ENCODE assay signal across 15 cellular contexts in genomic region chr2:173667415-173667814, GRCh38.
A peak's percentile ranks its signal among the peaks of the same experiment; 100 is the strongest.
DNase-seq lines count a peak whose midpoint lies in the region; FAIRE-seq and TF ChIP-seq lines count a peak whose summit lies in the region.
"Had no signal": no experiment of that assay in that cellular context is flagged by ENCODE, and none has a peak within 500 bp of the region (broad histone marks: within the 10 kb centered on the region; RNA-seq: fewer than 3 reads in every experiment).

No MANE protein-coding gene starts in this region.

- no peak overlapping the region for H3K4me3 ChIP-seq in epithelial cell of esophagus (ENCODE audit: low read length)
- no peak overlapping the region for H3K4me3 ChIP-seq in retinal pigment epithelial cell (ENCODE audit: low read length)
- no peak overlapping the region for H3K4me3 ChIP-seq in uterus
- H3K4me3 ChIP-seq: skin epidermis, transverse colon had no signal

- H3K27me3 ChIP-seq in uterus: no peaks in the 10 kb centered on the region
- H3K27me3 ChIP-seq: transverse colon had no signal

- intact Hi-C loops in uterus (cut with DNase I; ENCODE audit: low total_unique reads): no loop called here

- no peak for TF ChIP-seq POLR2A in uterus (IDR thresholded peaks at IDR 0.05)

- no peak overlapping the region for H3K27ac ChIP-seq in uterus
- H3K27ac ChIP-seq: transverse colon had no signal

- DNase-seq in NCI-H510A treated with DMSO at 0.1 percent for 48 hours (lab: John Stamatoyannopoulos, UW) (peak; percentile 30), NCI-H510A (lab: John Stamatoyannopoulos, UW) (no peak), NCI-H82 treated with DMSO at 0.1 percent for 48 hours (lab: John Stamatoyannopoulos, UW; ENCODE audit: unreplicated experiment) (peak; percentile 37), epithelial cell of esophagus (ENCODE audit: low read depth) (peak; percentile 67), retinal pigment epithelial cell (ENCODE audit: low read depth) (no peak), HTR-8/SVneo (ENCODE audit: insufficient read length, low spot score) (no peak), uterus (no peak), COLO829 (ENCODE audit: low spot score) (no peak)
- DNase-seq: effector memory CD4-positive, alpha-beta T cell; GF-D8; NCI-H187; OCI-M1; T1000; transverse colon had no signal

- H3K4me1 ChIP-seq in uterus: no peaks in the 10 kb centered on the region

- peak; percentile 26 for TF ChIP-seq CTCF in epithelial cell of esophagus (IDR thresholded peaks at IDR 0.05; ENCODE audit: insufficient read depth, low read depth, low read length, missing control alignments)
- TF ChIP-seq CTCF in retinal pigment epithelial cell (conservative IDR thresholded peaks at IDR 0.05; ENCODE audit: low read depth, low read length): peak; percentile 30
- no peak for TF ChIP-seq CTCF in uterus (IDR thresholded peaks at IDR 0.05)

- FAIRE-seq in HTR-8/SVneo (lab: Jason Lieb, UNC): no peak

- H3K9me3 ChIP-seq in uterus: no peaks in the 10 kb centered on the region
- H3K9me3 ChIP-seq: transverse colon had no signal

- H3K36me3 ChIP-seq in uterus: no peaks in the 10 kb centered on the region
- H3K36me3 ChIP-seq: transverse colon had no signal

Comparison
In these comparisons a context has a peak if more than half of its experiments do, and no peak if none do; other contexts are left out.
1. DNase-seq: peak in NCI-H510A treated with DMSO at 0.1 percent for 48 hours (single experiment), NCI-H82 treated with DMSO at 0.1 percent for 48 hours (single experiment) and epithelial cell of esophagus (single experiment); none in NCI-H510A (single experiment), retinal pigment epithelial cell (single experiment), HTR-8/SVneo (single experiment), uterus (0 of 2) and COLO829 (single experiment).
2. CTCF ChIP-seq: peak in epithelial cell of esophagus (single experiment) and retinal pigment epithelial cell (single experiment); none in uterus (0 of 4).